8 cellular contexts compared by ENCODE assay signal in the genomic region with DNA sequence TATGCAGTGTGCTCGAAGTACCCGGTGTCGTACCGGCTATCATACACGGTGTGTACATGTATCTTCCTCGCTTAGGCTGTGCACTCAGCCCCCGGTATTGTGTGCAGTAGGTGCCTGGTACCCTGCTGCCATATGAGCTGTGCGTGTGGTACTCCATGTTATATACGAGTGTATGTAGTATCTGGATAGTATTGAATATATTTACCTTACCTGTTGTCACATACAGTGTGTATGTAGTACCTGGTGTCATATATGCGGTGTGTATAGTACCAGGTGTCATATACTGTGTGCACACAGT. TPM values are rescaled to one million over a fixed set of nuclear protein-coding genes. Genes with fewer than 3 reads are reported as not detected.
DNase-seq lines count a peak whose midpoint lies in the region; ATAC-seq, FAIRE-seq and TF ChIP-seq lines count a peak whose summit lies in the region.

No MANE protein-coding gene starts in this region.

- H3K79me2 ChIP-seq in MM.1S (ENCODE audit: low read length) = peaks cover 56% of the 10 kb centered on the region
- H3K79me2 ChIP-seq in H1 (ENCODE audit: control insufficient read depth in 1 of 2, insufficient read depth in 2 of 2, low read length in 2 of 2) = peaks cover 8 to 52% of the 10 kb centered on the region in 2 experiments

- no peak overlapping the region for H4K91ac ChIP-seq in H1 (replicated peaks; ENCODE audit: insufficient read length, low read length)

- H3K23ac ChIP-seq in H1 (ENCODE audit: insufficient read length) = no peak overlapping the region

- no peak for TF ChIP-seq EP300 in H1 (IDR thresholded peaks at IDR 0.05; ENCODE audit: borderline replicate concordance in 1 of 2, low read depth in 2 of 2, low read length in 2 of 2)

- peak overlapping the region; percentile 91 for H3K9ac ChIP-seq in MM.1S (ENCODE audit: low read length)
- peak overlapping the region in 3 of 4 experiments; percentile 40 to 83 (median 74); a peak in 5 of 7 replicates for H3K9ac ChIP-seq in H1 (replicated peaks in 1 of 4; ENCODE audit: extremely low read depth in 1 of 4, low read depth in 3 of 4, low read length in 3 of 4)

- H2AFZ ChIP-seq in MM.1S (ENCODE audit: low read length) (peak overlapping the region; percentile 73), H1 (ENCODE audit: low read length) (no peak overlapping the region)

- H3K14ac ChIP-seq in H1 (ENCODE audit: insufficient read length) = no peak overlapping the region

- POLR2A ChIA-PET in H1 (lab: Charles Lee; ENCODE audit: partially characterized antibody) = interaction anchor here (0.6 to 1.8 kb wide), 9 partner anchors 10 to 286 kb away, joined by 3 to 6 read pairs (median 4); no protein-coding TSS in a partner anchor

- peak overlapping the region; percentile 47; the same call in 1 of the 2 replicates for H2BK15ac ChIP-seq in H1 (ENCODE audit: low read length)

- no peaks in the 10 kb centered on the region for H3K79me1 ChIP-seq in H1 (ENCODE audit: low read depth, low read length)

- peak overlapping the region; percentile 21; the same call in 1 of the 2 replicates for H2BK12ac ChIP-seq in H1 (ENCODE audit: low read depth, low read length)

- no peak overlapping the region for H3K4ac ChIP-seq in H1 (replicated peaks; ENCODE audit: insufficient read length, low read depth, low read length)

- H3K9me3 ChIP-seq in MM.1S (replicated peaks; ENCODE audit: insufficient read depth, low read length) (no peaks in the 10 kb centered on the region), H1 (ENCODE audit: insufficient read depth in 2 of 2, low read depth in 1 of 2, low read length in 1 of 2) (no peaks in the 10 kb centered on the region)

- H2BK5ac ChIP-seq in H1 (ENCODE audit: low read depth, low read length) = no peak overlapping the region

- peaks cover 6% of the 10 kb centered on the region; the same call in 1 of the 2 replicates for H4K20me1 ChIP-seq in MM.1S (ENCODE audit: insufficient read depth, low read length)
- H4K20me1 ChIP-seq in H1 (replicated peaks in 1 of 2; ENCODE audit: control insufficient read depth in 1 of 2, insufficient read depth in 2 of 2, low read length in 2 of 2) = peaks cover 9 to 13% of the 10 kb centered on the region in 2 experiments

- FAIRE-seq in H1 (lab: Jason Lieb, UNC) = no peak

- peak overlapping the region; percentile 90 for H3K4me3 Mint-ChIP-seq in activated CD8-positive, alpha-beta memory T cell treated with anti-CD3 and anti-CD28 coated beads, Interleukin-2, amount 10 ng/mL, durations not matched to agents 7 days and 5 days
- peak overlapping the region; percentile 94 for H3K4me3 Mint-ChIP-seq in neural crest cell

- H3K4me3 ChIP-seq in MM.1S (ENCODE audit: low read length) (peak overlapping the region; percentile 68), H1 (ENCODE audit: extremely low read depth in 1 of 4, insufficient read depth in 2 of 4, low read depth in 3 of 4, low read length in 4 of 4) (peak overlapping the region; percentile 53 to 72 (median 69))

- no peak for TF ChIP-seq RAD21 in H1 (IDR thresholded peaks at IDR 0.05 in 1 of 2, conservative IDR thresholded peaks at IDR 0.05 in 1 of 2; ENCODE audit: low read depth in 2 of 2, low read length in 2 of 2)

- WGBS in H1 (ENCODE audit: extremely low coverage in 1 of 2, insufficient coverage in 1 of 2, insufficient read length in 1 of 2, insufficient replicate concordance in 2 of 2, low coverage in 1 of 2, low lambda C conversion rate in 2 of 2, missing lambda C conversion rate in 1 of 2), 2 experiments = 48% methylated on average over 10 of the region's 10 CpGs; no CpG with 5 or more reads in 1 of the 2 experiments

- TF ChIP-seq CTCF in MM.1S (IDR thresholded peaks at IDR 0.05; ENCODE audit: low read length) (no peak), H1 (IDR thresholded peaks at IDR 0.05; ENCODE audit: control extremely low read depth in 1 of 3, insufficient read depth in 1 of 3, low read depth in 1 of 3, low read length in 3 of 3) (no peak), neural crest cell (conservative IDR thresholded peaks at IDR 0.05) (no peak)

- H3K4me1 Mint-ChIP-seq in activated CD8-positive, alpha-beta memory T cell treated with anti-CD3 and anti-CD28 coated beads, Interleukin-2, amount 10 ng/mL, durations not matched to agents 7 days and 5 days = peaks cover 31% of the 10 kb centered on the region
- peaks cover 36% of the 10 kb centered on the region for H3K4me1 Mint-ChIP-seq in neural crest cell

- CTCF ChIA-PET in activated CD8-positive, alpha-beta memory T cell treated with anti-CD3 and anti-CD28 coated beads, Interleukin-2, amount 10 ng/mL, durations not matched to agents 7 days and 5 days (lab: Charles Lee) = interaction anchor here (0.6 to 0.8 kb wide), 2 partner anchors 63 to 351 kb away, joined by 3 to 4 read pairs; no protein-coding TSS in a partner anchor
- CTCF ChIA-PET in H1 (lab: Charles Lee; ENCODE audit: partially characterized antibody) = interaction anchor here (1.0 to 2.2 kb wide), 4 partner anchors 18 to 45 kb away, joined by 3 to 11 read pairs (median 4); no protein-coding TSS in a partner anchor

- no peak for TF ChIP-seq POLR2A in H1 (IDR thresholded peaks at IDR 0.05; ENCODE audit: control extremely low read depth in 1 of 2, low read depth in 2 of 2, low read length in 2 of 2)

- H3K36me3 Mint-ChIP-seq in activated CD8-positive, alpha-beta memory T cell treated with anti-CD3 and anti-CD28 coated beads, Interleukin-2, amount 10 ng/mL, durations not matched to agents 7 days and 5 days = no peaks in the 10 kb centered on the region
- H3K36me3 Mint-ChIP-seq in neural crest cell (ENCODE audit: low read depth) = no peaks in the 10 kb centered on the region

- no peak overlapping the region for H3K18ac ChIP-seq in H1 (ENCODE audit: extremely low read depth, low read length)

- H4K8ac ChIP-seq in H1 (ENCODE audit: extremely low read depth, insufficient read depth, low read length) = peak overlapping the region; percentile 95; the same call in 1 of the 2 replicates

- H3K27ac ChIP-seq in MM.1S (ENCODE audit: low read length) = peak overlapping the region; percentile 74; the same call in 1 of the 2 replicates
- no peak overlapping the region for H3K27ac ChIP-seq in H1 (ENCODE audit: low read depth, low read length)

- no peak overlapping the region for H3K56ac ChIP-seq in H1 (replicated peaks; ENCODE audit: insufficient read length, low read depth, low read length)

- DNase-seq in activated CD8-positive, alpha-beta memory T cell treated with anti-CD3 and anti-CD28 coated beads, Interleukin-2, amount 10 ng/mL, durations not matched to agents 7 days and 5 days = no peak
- no peak for DNase-seq in activated CD8-positive, alpha-beta memory T cell treated with anti-CD3 and anti-CD28 coated beads for 24 hours
- DNase-seq in MM.1S (no peak), H1 (ENCODE audit: low read depth in 1 of 2, low spot score in 2 of 2) (no peak), neural crest cell (ENCODE audit: low read depth, low spot score) (no peak), NCI-H82 treated with DMSO at 0.1 percent for 48 hours (lab: John Stamatoyannopoulos, UW; ENCODE audit: unreplicated experiment) (no peak), DMS79 (lab: John Stamatoyannopoulos, UW) (no peak), iPS-NIHi7 (ENCODE audit: extremely low spot score) (no peak)

- no peak overlapping the region for H2AK5ac ChIP-seq in H1 (ENCODE audit: low read depth, low read length)

- H3K4me1 ChIP-seq in MM.1S (ENCODE audit: low read length) = peaks cover 16% of the 10 kb centered on the region
- peaks cover 0 to 4% (median 3%) of the 10 kb centered on the region in 4 experiments; a peak in 4 of 7 replicates for H3K4me1 ChIP-seq in H1 (replicated peaks in 1 of 4; ENCODE audit: control insufficient read depth in 3 of 4, insufficient read depth in 4 of 4, low read length in 3 of 4)

- H3K4me2 ChIP-seq in MM.1S (ENCODE audit: low read depth, low read length) (peak overlapping the region; percentile 95), H1 (ENCODE audit: insufficient read depth in 1 of 2, low read depth in 2 of 2, low read length in 2 of 2) (peak overlapping the region; percentile 84 to 85)

- peaks cover 7% of the 10 kb centered on the region; the same call in 1 of the 2 replicates for H3F3A ChIP-seq in MM.1S (ENCODE audit: insufficient read depth, low read length)

- no peak overlapping the region for H2BK120ac ChIP-seq in H1 (replicated peaks; ENCODE audit: low read depth, low read length)

- H3K36me3 ChIP-seq in MM.1S (replicated peaks; ENCODE audit: insufficient read depth, low read length) (no peaks in the 10 kb centered on the region), H1 (ENCODE audit: control insufficient read depth in 2 of 4, insufficient read depth in 4 of 4, low read length in 3 of 4) (no peaks in the 10 kb centered on the region)

- ATAC-seq in activated CD8-positive, alpha-beta memory T cell treated with anti-CD3 and anti-CD28 coated beads, Interleukin-2, amount 10 ng/mL, durations not matched to agents 7 days and 5 days = peak; percentile 22

- H3K9me3 Mint-ChIP-seq in activated CD8-positive, alpha-beta memory T cell treated with anti-CD3 and anti-CD28 coated beads, Interleukin-2, amount 10 ng/mL, durations not matched to agents 7 days and 5 days (ENCODE audit: low read depth) = no peaks in the 10 kb centered on the region
- no peaks in the 10 kb centered on the region for H3K9me3 Mint-ChIP-seq in neural crest cell

- no peaks in the 10 kb centered on the region for H3K27me3 ChIP-seq in MM.1S (replicated peaks; ENCODE audit: insufficient read depth, low read length)
- peaks cover 0 to 15% (median 7%) of the 10 kb centered on the region in 4 experiments; a peak in 5 of 7 replicates for H3K27me3 ChIP-seq in H1 (replicated peaks in 1 of 4; ENCODE audit: control insufficient read depth in 3 of 4, extremely low read depth in 1 of 4, insufficient read depth in 3 of 4, low read length in 3 of 4)

- H4K5ac ChIP-seq in H1 (ENCODE audit: insufficient read length, low read depth, low read length) = no peak overlapping the region

- peaks cover 12% of the 10 kb centered on the region for H3K23me2 ChIP-seq in H1 (ENCODE audit: low read depth, low read length)

- peak overlapping the region; percentile 86 for H3K27ac Mint-ChIP-seq in activated CD8-positive, alpha-beta memory T cell treated with anti-CD3 and anti-CD28 coated beads, Interleukin-2, amount 10 ng/mL, durations not matched to agents 7 days and 5 days
- peak overlapping the region; percentile 58 for H3K27ac Mint-ChIP-seq in neural crest cell (ENCODE audit: unreplicated experiment)

- H3K9me2 ChIP-seq in MM.1S (replicated peaks; ENCODE audit: insufficient read depth, low read length) = no peaks in the 10 kb centered on the region

- H3K27me3 Mint-ChIP-seq in activated CD8-positive, alpha-beta memory T cell treated with anti-CD3 and anti-CD28 coated beads, Interleukin-2, amount 10 ng/mL, durations not matched to agents 7 days and 5 days = no peaks in the 10 kb centered on the region
- H3K27me3 Mint-ChIP-seq in neural crest cell (ENCODE audit: low read depth) = no peaks in the 10 kb centered on the region

- H2BK20ac ChIP-seq in H1 (ENCODE audit: low read length) = no peak overlapping the region

RNA-seq across cellular contexts. Expression of a gene that starts 1.2 kb away (rescaled TPM):
- 10 to 100 TPM; 31.8 to 37.6 TPM for total RNA-seq in activated CD8-positive, alpha-beta memory T cell treated with anti-CD3 and anti-CD28 coated beads, Interleukin-2, amount 10 ng/mL, durations not matched to agents 7 days and 5 days
- 24.3 and 26.6 TPM in 2 replicates for total RNA-seq in H1 (2021; fragmentation: NEBNext Ultra II Directional; extraction: Animal tissue kit (Norgen Biotek cat#: 25700))
- 4.4 and 7.5 TPM in 2 replicates for polyA plus RNA-seq in H1 (2011; rRNA removed)
- polyA plus RNA-seq in H1 (2011; cell fraction: cytosol; rRNA removed) = 9.0 TPM
- polyA plus RNA-seq in H1 (2011; cell fraction: nucleus; rRNA removed) = 11.6 TPM
- 15.7 to 24.8 TPM (median 18.2 TPM) in 4 replicates for polyA plus RNA-seq in H1 (2012, experiment 1 of 2)
- polyA plus RNA-seq in H1 (2012, experiment 2 of 2) = 1.3 TPM
- polyA plus RNA-seq in H1 (2013, experiment 1 of 2) = 14.6 TPM
- polyA plus RNA-seq in H1 (2013, experiment 2 of 2) = 12.8 TPM
- polyA minus RNA-seq in H1 (2011; rRNA and poly(A)+ RNA removed) = 12.1 and 18.5 TPM in 2 replicates
- polyA minus RNA-seq in H1 (2011; cell fraction: cytosol; rRNA and poly(A)+ RNA removed) = 8.1 TPM
- 32.0 TPM for polyA minus RNA-seq in H1 (2011; cell fraction: nucleus; rRNA and poly(A)+ RNA removed)
- total RNA-seq in neural crest cell = 47.3 and 49.7 TPM in 2 replicates
